22 cellular contexts compared by ENCODE assay signal in the genomic region with DNA sequence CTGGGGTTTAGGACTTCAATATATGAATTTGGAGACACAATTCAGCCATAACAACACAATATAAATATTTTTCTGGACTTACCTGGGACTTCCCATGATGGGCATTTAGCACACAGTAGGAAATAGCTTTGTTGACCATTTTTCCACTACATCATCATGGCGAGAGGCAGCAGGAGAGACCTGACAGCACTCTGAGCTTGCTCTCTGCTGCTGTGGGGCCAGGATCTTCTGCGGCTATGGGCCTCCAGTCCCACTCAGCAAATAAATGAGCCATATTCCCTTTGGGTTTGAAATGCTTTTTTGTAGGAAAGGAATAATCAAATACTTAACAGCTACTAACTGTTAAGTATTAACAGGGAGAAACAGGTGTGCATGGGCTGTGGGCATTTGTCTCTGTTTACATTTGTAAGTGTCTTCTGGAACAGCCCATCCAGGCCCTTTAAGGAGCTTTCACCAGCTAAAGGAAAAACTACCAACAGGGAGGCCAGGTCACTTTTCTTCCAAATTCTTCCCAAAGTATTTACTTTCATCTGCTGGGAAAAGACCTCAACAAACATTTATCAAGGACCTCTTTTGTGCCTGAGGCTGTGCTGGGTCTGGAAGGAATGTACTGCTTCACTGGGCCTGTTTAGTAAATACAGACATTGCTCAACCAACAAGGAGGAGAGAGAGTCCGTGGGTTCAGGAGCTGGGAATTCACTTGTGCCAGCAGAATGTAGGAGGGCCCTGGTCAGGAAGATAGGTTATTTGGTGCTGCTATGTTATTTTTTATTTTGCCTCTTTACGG.
DNase-seq lines count a peak whose midpoint lies in the region; ATAC-seq, FAIRE-seq and TF ChIP-seq lines count a peak whose summit lies in the region.
"Had no signal": no experiment of that assay in that cellular context is flagged by ENCODE, and none has a peak within 500 bp of the region (broad histone marks: within the 10 kb centered on the region; RNA-seq: fewer than 3 reads in every experiment).

No MANE protein-coding gene starts in this region.

- ATAC-seq in A549 (no peak), HG03565 (IDR thresholded peaks at IDR 0.05; ENCODE audit: unreplicated experiment) (no peak)
- ATAC-seq: activated T-helper 17 cell treated with anti-CD3 and anti-CD28 coated beads, Interleukin-2, amount 50 U/mL, for 72 hours; gastroesophageal sphincter; natural killer cell; stimulated activated memory B cell treated with anti-CD40 and anti-IgM and Interleukin-4, amounts not matched to agents 10 μg/mL and 1 μg/mL and 100 μg/mL, for 72 hours had no signal

- no peak for TF ChIP-seq POLR2A in A549 (IDR thresholded peaks at IDR 0.05; ENCODE audit: low read length)
- no peak for TF ChIP-seq POLR2A in GM12891 (IDR thresholded peaks at IDR 0.05; ENCODE audit: low read depth, low read length)

- peaks cover 5% of the 10 kb centered on the region for H3K27me3 Mint-ChIP-seq in nephron progenitor cell (ENCODE audit: low read depth, poor library complexity)

- H4K20me1 ChIP-seq in hepatocyte (ENCODE audit: insufficient read depth, poor library complexity, severe bottlenecking), result no peaks in the 10 kb centered on the region

- H3K4me1 ChIP-seq in A549 (no peaks in the 10 kb centered on the region), hepatocyte (ENCODE audit: insufficient read depth) (peaks cover 25% of the 10 kb centered on the region)

- CTCF ChIA-PET in A549 (lab: Yijun Ruan, JAX), result no interaction called here

- H3K4me3 ChIP-seq in A549 (no peak overlapping the region), hepatocyte (no peak overlapping the region)
- H3K4me3 ChIP-seq: esophagus muscularis mucosa, gastroesophageal sphincter had no signal

- POLR2A ChIA-PET in A549 (lab: Yijun Ruan, JAX), result no interaction called here

- H3K27ac Mint-ChIP-seq in nephron progenitor cell, result peak overlapping the region; percentile 73
- H3K27ac Mint-ChIP-seq: activated naive CD8-positive, alpha-beta T cell treated with anti-CD3 and anti-CD28 coated beads for 36 hours; activated T-helper 17 cell treated with anti-CD3 and anti-CD28 coated beads, Interleukin-2, amount 50 U/mL, for 72 hours; natural killer cell; stimulated activated memory B cell treated with anti-CD40 and anti-IgM and Interleukin-4, amounts not matched to agents 10 μg/mL and 1 μg/mL and 100 μg/mL, for 72 hours had no signal

- no peaks in the 10 kb centered on the region for H3K27me3 ChIP-seq in hepatocyte
- H3K27me3 ChIP-seq: esophagus muscularis mucosa, gastroesophageal sphincter had no signal

- TF ChIP-seq RAD21 in A549 (conservative IDR thresholded peaks at IDR 0.05 in 1 of 2, IDR thresholded peaks at IDR 0.05 in 1 of 2), result no peak

- no peaks in the 10 kb centered on the region for H3K79me2 ChIP-seq in hepatocyte

- no peaks in the 10 kb centered on the region for H3K36me3 Mint-ChIP-seq in nephron progenitor cell (ENCODE audit: low read depth)
- H3K36me3 Mint-ChIP-seq: activated naive CD8-positive, alpha-beta T cell treated with anti-CD3 and anti-CD28 coated beads for 36 hours; natural killer cell; stimulated activated memory B cell treated with anti-CD40 and anti-IgM and Interleukin-4, amounts not matched to agents 10 μg/mL and 1 μg/mL and 100 μg/mL, for 72 hours had no signal

- peak overlapping the region; percentile 16; the same call in 1 of the 3 replicates for H3K4me2 ChIP-seq in A549
- H3K4me2 ChIP-seq in hepatocyte, result no peak overlapping the region

- FAIRE-seq in A549 (lab: Jason Lieb, UNC) (no peak), GM12891 (lab: Jason Lieb, UNC) (no peak)
- FAIRE-seq: A204.1 had no signal

- 61% methylated on average over 4 of the region's 4 CpGs for WGBS in A549 (ENCODE audit: missing lambda C conversion rate)
- WGBS in hepatocyte (ENCODE audit: low lambda C conversion rate, missing lambda C conversion rate), result 65% methylated on average over 4 of the region's 4 CpGs

- no peak overlapping the region for H3K27ac ChIP-seq in A549
- peak overlapping the region; percentile 43 for H3K27ac ChIP-seq in hepatocyte
- H3K27ac ChIP-seq: esophagus muscularis mucosa, gastroesophageal sphincter had no signal

- TF ChIP-seq EP300 in A549 (IDR thresholded peaks at IDR 0.05), result no peak

- DNase-seq in A549 (ENCODE audit: low read depth in 1 of 2, low spot score in 1 of 2) (peak in 1 of 2 experiments; percentile 35), NCI-H187 (lab: John Stamatoyannopoulos, UW) (peak; percentile 65 to 87), hepatocyte (ENCODE audit: low spot score) (no peak), nephron progenitor cell (no peak), GM12891 (ENCODE audit: insufficient read length, low spot score) (no peak), retina (no peak)
- no peak for DNase-seq in activated CD4-positive, alpha-beta T cell treated with anti-CD3 and anti-CD28 coated beads for 4 hours
- DNase-seq: activated naive CD8-positive, alpha-beta T cell treated with anti-CD3 and anti-CD28 coated beads for 36 hours; Calu3; effector CD8-positive, alpha-beta T cell; midbrain; natural killer cell; NCI-H1105 treated with DMSO at 0.1 percent for 48 hours; NCI-H526 treated with DMSO at 0.1 percent for 48 hours; posterior cingulate gyrus; stimulated activated CD4-positive, alpha-beta T cell treated with anti-CD3 and anti-CD28 coated beads, Interleukin-1b, Interleukin-23, amount 100 ng/mL, for 48 hours had no signal

- no peak overlapping the region for H3K4me3 Mint-ChIP-seq in nephron progenitor cell
- H3K4me3 Mint-ChIP-seq: activated naive CD8-positive, alpha-beta T cell treated with anti-CD3 and anti-CD28 coated beads for 36 hours; activated T-helper 17 cell treated with anti-CD3 and anti-CD28 coated beads, Interleukin-2, amount 50 U/mL, for 72 hours; natural killer cell; stimulated activated memory B cell treated with anti-CD40 and anti-IgM and Interleukin-4, amounts not matched to agents 10 μg/mL and 1 μg/mL and 100 μg/mL, for 72 hours had no signal

- H3K9me3 Mint-ChIP-seq in nephron progenitor cell, result peaks cover 13% of the 10 kb centered on the region
- H3K9me3 Mint-ChIP-seq: activated naive CD8-positive, alpha-beta T cell treated with anti-CD3 and anti-CD28 coated beads for 36 hours; activated T-helper 17 cell treated with anti-CD3 and anti-CD28 coated beads, Interleukin-2, amount 50 U/mL, for 72 hours; natural killer cell; stimulated activated memory B cell treated with anti-CD40 and anti-IgM and Interleukin-4, amounts not matched to agents 10 μg/mL and 1 μg/mL and 100 μg/mL, for 72 hours had no signal

- peaks cover 19% of the 10 kb centered on the region for H3K4me1 Mint-ChIP-seq in nephron progenitor cell
- H3K4me1 Mint-ChIP-seq: activated T-helper 17 cell treated with anti-CD3 and anti-CD28 coated beads, Interleukin-2, amount 50 U/mL, for 72 hours; natural killer cell had no signal

- H3K9me3 ChIP-seq in A549, result no peaks in the 10 kb centered on the region; the same call in 2 of the 3 replicates
- H3K9me3 ChIP-seq in hepatocyte (ENCODE audit: low read depth), result peaks cover 5% of the 10 kb centered on the region
- H3K9me3 ChIP-seq: esophagus muscularis mucosa had no signal

- H3K9me2 ChIP-seq in hepatocyte (replicated peaks; ENCODE audit: insufficient read depth), result no peaks in the 10 kb centered on the region

- TF ChIP-seq CTCF in A549 (IDR thresholded peaks at IDR 0.05) (no peak), hepatocyte (IDR thresholded peaks at IDR 0.05; ENCODE audit: poor library complexity) (no peak), nephron progenitor cell (IDR thresholded peaks at IDR 0.05) (no peak)

- no peaks in the 10 kb centered on the region for H3K36me3 ChIP-seq in hepatocyte (replicated peaks; ENCODE audit: insufficient read depth, low read depth)
- H3K36me3 ChIP-seq: esophagus muscularis mucosa, gastroesophageal sphincter had no signal

- H2AFZ ChIP-seq in hepatocyte, result peak overlapping the region; percentile 17

TF ChIP-seq in A549, 52 proteins besides CTCF, POLR2A, EP300 and RAD21 (continues in another document):
- TF ChIP-seq CEBPB (IDR thresholded peaks at IDR 0.05), result no peak
- no peak for TF ChIP-seq EHF (CRISPR knock-in tag; IDR thresholded peaks at IDR 0.05)
- no peak for TF ChIP-seq FOSB (CRISPR knock-in tag; IDR thresholded peaks at IDR 0.05)
- no peak for TF ChIP-seq KDM5A (IDR thresholded peaks at IDR 0.05)
- TF ChIP-seq, protein P1, sequence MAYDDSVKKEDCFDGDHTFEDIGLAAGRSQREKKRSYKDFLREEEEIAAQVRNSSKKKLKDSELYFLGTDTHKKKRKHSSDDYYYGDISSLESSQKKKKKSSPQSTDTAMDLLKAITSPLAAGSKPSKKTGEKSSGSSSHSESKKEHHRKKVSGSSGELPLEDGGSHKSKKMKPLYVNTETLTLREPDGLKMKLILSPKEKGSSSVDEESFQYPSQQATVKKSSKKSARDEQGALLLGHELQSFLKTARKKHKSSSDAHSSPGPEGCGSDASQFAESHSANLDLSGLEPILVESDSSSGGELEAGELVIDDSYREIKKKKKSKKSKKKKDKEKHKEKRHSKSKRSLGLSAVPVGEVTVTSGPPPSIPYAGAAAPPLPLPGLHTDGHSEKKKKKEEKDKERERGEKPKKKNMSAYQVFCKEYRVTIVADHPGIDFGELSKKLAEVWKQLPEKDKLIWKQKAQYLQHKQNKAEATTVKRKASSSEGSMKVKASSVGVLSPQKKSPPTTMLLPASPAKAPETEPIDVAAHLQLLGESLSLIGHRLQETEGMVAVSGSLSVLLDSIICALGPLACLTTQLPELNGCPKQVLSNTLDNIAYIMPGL (CRISPR knock-in tag; IDR thresholded peaks at IDR 0.05; ENCODE audit: borderline replicate concordance), result no peak
- no peak for TF ChIP-seq RFX5 (IDR thresholded peaks at IDR 0.05)
- TF ChIP-seq KDM1A (IDR thresholded peaks at IDR 0.05; ENCODE audit: low read depth), result no peak

TF ChIP-seq in GM12891, 5 proteins besides CTCF, POLR2A, EP300 and RAD21:
- TF ChIP-seq POU2F2 (IDR thresholded peaks at IDR 0.05; ENCODE audit: low read depth, low read length) (no peak), PAX5 (IDR thresholded peaks at IDR 0.05; ENCODE audit: insufficient read depth, low read length, severe bottlenecking) (no peak), POLR2AphosphoS5 (IDR thresholded peaks at IDR 0.05; ENCODE audit: low read depth, low read length) (no peak), SPI1 (IDR thresholded peaks at IDR 0.05; ENCODE audit: low read depth, low read length) (no peak)

Comparison
In these comparisons a context has a peak if more than half of its experiments do, and no peak if none do; other contexts are left out.
1. DNase-seq: peak in NCI-H187 (2 of 2); none in hepatocyte (single experiment), nephron progenitor cell (single experiment), activated CD4-positive, alpha-beta T cell treated with anti-CD3 and anti-CD28 coated beads for 4 hours (0 of 2), GM12891 (single experiment) and retina (single experiment).